In genomic region chr1:52970149-52970548, GRCh38 we compare ENCODE assay signal across 11 cellular contexts. TPM values are rescaled to one million over a fixed set of nuclear protein-coding genes. Genes with fewer than 3 reads are reported as not detected.
A peak's percentile ranks its signal among the peaks of the same experiment; 100 is the strongest.
DNase-seq lines count a peak whose midpoint lies in the region; ATAC-seq and TF ChIP-seq lines count a peak whose summit lies in the region.
"Had no signal": no experiment of that assay in that cellular context is flagged by ENCODE, and none has a peak within 500 bp of the region (broad histone marks: within the 10 kb centered on the region; RNA-seq: fewer than 3 reads in every experiment).

No MANE protein-coding gene starts in this region.

- no TSS peak for BruUV-seq in HCT116 (replicated peaks; lab: Mats Ljungman, UMichigan)

- intact Hi-C loops in HCT116 (cut with micrococcal nuclease): no loop called here
- intact Hi-C loops in posterior vena cava (cut with DNase I): no loop called here

- RAD21 ChIA-PET in HCT116 (lab: Charles Lee; ENCODE audit: low non-redundant PET in 1 of 2, low total read pairs in 2 of 2, uncharacterized antibody in 2 of 2, unreplicated experiment in 2 of 2): no interaction called here

- in situ Hi-C loops in GM23248 (cut with MboI): no loop called here

- ATAC-seq in HCT116: peak; percentile 76
- ATAC-seq in foreskin keratinocyte: no peak
- ATAC-seq in HG03139 (IDR thresholded peaks at IDR 0.05; ENCODE audit: unreplicated experiment): no peak

- no peaks in the 10 kb centered on the region for H3K4me1 ChIP-seq in HCT116 (ENCODE audit: control insufficient read depth in 1 of 2, insufficient read depth in 2 of 2, low read length in 2 of 2)
- no peaks in the 10 kb centered on the region for H3K4me1 ChIP-seq in foreskin keratinocyte
- no peaks in the 10 kb centered on the region for H3K4me1 ChIP-seq in GM23248 (ENCODE audit: insufficient read depth)

- no peak overlapping the region for H3K9ac ChIP-seq in HCT116 (ENCODE audit: low read length)
- H3K9ac ChIP-seq in GM23248: no peak overlapping the region

- H2AFZ ChIP-seq in HCT116 (ENCODE audit: low read depth, low read length, poor library complexity, severe bottlenecking): no peak overlapping the region
- no peak overlapping the region for H2AFZ ChIP-seq in GM23248

- POLR2A ChIA-PET in HCT116 (lab: Charles Lee): no interaction called here

- H3K9me3 ChIP-seq in HCT116 (ENCODE audit: control insufficient read depth in 1 of 2, insufficient read depth in 1 of 2, low read depth in 1 of 2, low read length in 2 of 2) (no peaks in the 10 kb centered on the region), GM23248 (ENCODE audit: low read depth) (no peaks in the 10 kb centered on the region)

- H3K79me2 ChIP-seq in HCT116 (ENCODE audit: insufficient read depth, low read length): no peaks in the 10 kb centered on the region
- H3K79me2 ChIP-seq in GM23248 (ENCODE audit: insufficient read depth): no peaks in the 10 kb centered on the region

- peak; percentile 0 for DNase-seq in AG09319 (ENCODE audit: extremely low read depth, low read depth)
- DNase-seq in HCT116 (ENCODE audit: low read depth, low spot score): no peak
- peak; percentile 5 for DNase-seq in SK-N-DZ (ENCODE audit: low spot score)
- DNase-seq in foreskin keratinocyte: no peak
- DNase-seq in posterior vena cava (ENCODE audit: low spot score): no peak
- DNase-seq in GM23248: no peak
- no peak for DNase-seq in NCI-H2081 (lab: John Stamatoyannopoulos, UW)
- DNase-seq: activated CD4-positive, alpha-beta T cell treated with anti-CD3 and anti-CD28 coated beads, Interleukin-2, amount 50 U/mL, for 48 hours; GOT3; nephron progenitor cell had no signal

- WGBS in GM23248 (ENCODE audit: low coverage in 1 of 2, low lambda C conversion rate in 2 of 2, missing lambda C conversion rate in 2 of 2), 2 experiments: 45 to 52% methylated on average over 3 of the region's 3 CpGs

- H3K27me3 ChIP-seq in HCT116 (ENCODE audit: insufficient read depth, low read length) (no peaks in the 10 kb centered on the region), foreskin keratinocyte (no peaks in the 10 kb centered on the region), GM23248 (replicated peaks; ENCODE audit: insufficient read depth) (no peaks in the 10 kb centered on the region)

- TF ChIP-seq RAD21 in HCT116 (IDR thresholded peaks at IDR 0.05; ENCODE audit: low read depth): peak; percentile 68

- H3K4me2 ChIP-seq in HCT116 (ENCODE audit: low read length) (no peak overlapping the region), GM23248 (ENCODE audit: unreplicated experiment) (no peak overlapping the region)

- no peak overlapping the region for H3K27ac ChIP-seq in HCT116 (ENCODE audit: low read depth, low read length)
- H3K27ac ChIP-seq in foreskin keratinocyte: no peak overlapping the region
- no peak overlapping the region for H3K27ac ChIP-seq in GM23248

- H4K20me1 ChIP-seq in HCT116 (ENCODE audit: insufficient read depth) (no peaks in the 10 kb centered on the region), GM23248 (ENCODE audit: insufficient read depth) (no peaks in the 10 kb centered on the region)

- no peaks in the 10 kb centered on the region for H3F3A ChIP-seq in GM23248 (ENCODE audit: insufficient read depth)

- CTCF ChIA-PET in HCT116 (lab: Charles Lee): no interaction called here

- no peaks in the 10 kb centered on the region for H3K36me3 ChIP-seq in HCT116 (ENCODE audit: control insufficient read depth in 1 of 2, insufficient read depth in 2 of 2, low read length in 2 of 2)
- no peaks in the 10 kb centered on the region; the same call in 1 of the 2 replicates for H3K36me3 ChIP-seq in GM23248 (ENCODE audit: low read depth)

- no peak for TF ChIP-seq POLR2A in HCT116 (IDR thresholded peaks at IDR 0.05; ENCODE audit: borderline replicate concordance, extremely low read depth, insufficient read depth, insufficient read length)

- H3K4me3 ChIP-seq in HCT116 (replicated peaks in 1 of 2; ENCODE audit: low read depth in 1 of 2, low read length in 2 of 2): no peak overlapping the region
- no peak overlapping the region for H3K4me3 ChIP-seq in GM23248

- TF ChIP-seq CTCF in AG09319 (IDR thresholded peaks at IDR 0.05; ENCODE audit: low read depth, low read length): peak; percentile 9
- peak in 2 of 3 experiments; percentile 26 to 33; a peak in 3 of 6 replicates for TF ChIP-seq CTCF in HCT116 (IDR thresholded peaks at IDR 0.05 in 2 of 3, conservative IDR thresholded peaks at IDR 0.05 in 1 of 3; ENCODE audit: borderline replicate concordance in 1 of 3, insufficient read depth in 1 of 3, low read depth in 2 of 3, low read length in 2 of 3)
- TF ChIP-seq CTCF in foreskin keratinocyte (conservative IDR thresholded peaks at IDR 0.05): peak; percentile 49

- H3K9me2 ChIP-seq in HCT116 (ENCODE audit: insufficient read depth) (no peaks in the 10 kb centered on the region), GM23248 (ENCODE audit: insufficient read depth) (no peaks in the 10 kb centered on the region)

TF ChIP-seq in HCT116, 20 proteins besides CTCF, POLR2A, EP300 and RAD21 (continues in another document):
- no peak for TF ChIP-seq ZNF274 (IDR thresholded peaks at IDR 0.05; ENCODE audit: low read depth, low read length)
- no peak for TF ChIP-seq ELF1 (IDR thresholded peaks at IDR 0.05; ENCODE audit: borderline replicate concordance, low read depth)
- no peak for TF ChIP-seq REST (IDR thresholded peaks at IDR 0.05; ENCODE audit: low read depth)
- no peak for TF ChIP-seq POLR2AphosphoS5 (IDR thresholded peaks at IDR 0.05; ENCODE audit: low read depth, low read length)
- no peak for TF ChIP-seq ZFX (IDR thresholded peaks at IDR 0.05)
- no peak for TF ChIP-seq SRF (IDR thresholded peaks at IDR 0.05; ENCODE audit: low read depth)
- no peak for TF ChIP-seq YY1 (IDR thresholded peaks at IDR 0.05; ENCODE audit: extremely low read depth, insufficient replicate concordance, low read depth, low read length)
- no peak for TF ChIP-seq SIN3A (IDR thresholded peaks at IDR 0.05; ENCODE audit: low read depth)
- TF ChIP-seq ATF3 (IDR thresholded peaks at IDR 0.05): no peak
- no peak for TF ChIP-seq MAX (IDR thresholded peaks at IDR 0.05)
- TF ChIP-seq EZH2phosphoT487 (IDR thresholded peaks at IDR 0.05; ENCODE audit: borderline replicate concordance): no peak
- no peak for TF ChIP-seq TCF7L2 (IDR thresholded peaks at IDR 0.05; ENCODE audit: borderline replicate concordance, extremely low read depth, insufficient read depth, insufficient read length)
- no peak for TF ChIP-seq EZH2 (IDR thresholded peaks at IDR 0.05)

RNA-seq across cellular contexts. Expression of gene SCP2, which starts 43.1 kb away (rescaled TPM):
- total RNA-seq in HCT116 (2021; ENCODE audit: unreplicated experiment) (62.0 TPM), foreskin keratinocyte (93.8 and 106 TPM in 2 replicates), posterior vena cava (100 to 1,000 TPM; 101 to 137 TPM)
- polyA plus RNA-seq in HCT116 (2012): 28.0 and 34.3 TPM in 2 replicates
- 68.7 and 81.5 TPM in 2 replicates for polyA plus RNA-seq in SK-N-DZ (2014; cell fraction: cytosol; rRNA removed)
- 31.5 and 43.3 TPM in 2 replicates for polyA plus RNA-seq in SK-N-DZ (2014; cell fraction: nucleus; rRNA removed)
- polyA plus RNA-seq in foreskin keratinocyte (65.8 and 69.3 TPM in 2 replicates), GM23248 (2016; fragmentation: Nextera tagmentation; extraction: Ambion mirVana) (257 and 265 TPM in 2 replicates)
- 200 and 209 TPM in 2 replicates for total RNA-seq in GM23248 (2014; rRNA removed; shearing (Covaris generic))

RNA-seq across cellular contexts. Expression of gene ECHDC2, which starts 48.6 kb away (rescaled TPM):
- total RNA-seq in HCT116 (2021; ENCODE audit: unreplicated experiment) (50.4 TPM), foreskin keratinocyte (26.1 and 26.2 TPM in 2 replicates), posterior vena cava (10 to 100 TPM; 55.4 to 75.1 TPM)
- polyA plus RNA-seq in HCT116 (2012): 38.2 and 45.8 TPM in 2 replicates
- polyA plus RNA-seq in SK-N-DZ (2014; cell fraction: cytosol; rRNA removed): 0.24 and 0.61 TPM in 2 replicates
- 0.60 and 1.1 TPM in 2 replicates for polyA plus RNA-seq in SK-N-DZ (2014; cell fraction: nucleus; rRNA removed)
- polyA plus RNA-seq in foreskin keratinocyte (25.3 and 28.9 TPM in 2 replicates), GM23248 (2016; fragmentation: Nextera tagmentation; extraction: Ambion mirVana) (35.2 and 41.0 TPM in 2 replicates)
- total RNA-seq in GM23248 (2014; rRNA removed; shearing (Covaris generic)): 25.4 and 25.8 TPM in 2 replicates

Comparison
In these comparisons a context has a peak if more than half of its experiments do, and no peak if none do; other contexts are left out.
1. DNase-seq: peak in AG09319 (single experiment) and SK-N-DZ (single experiment); none in HCT116 (single experiment), foreskin keratinocyte (0 of 2), posterior vena cava (single experiment), GM23248 (single experiment) and NCI-H2081 (0 of 2).
2. Peak in every context shown above with its lines, with median percentiles within 50 percentile points of each other: CTCF ChIP-seq.